ENCODE assay signal across 8 cellular contexts in the genomic region with DNA sequence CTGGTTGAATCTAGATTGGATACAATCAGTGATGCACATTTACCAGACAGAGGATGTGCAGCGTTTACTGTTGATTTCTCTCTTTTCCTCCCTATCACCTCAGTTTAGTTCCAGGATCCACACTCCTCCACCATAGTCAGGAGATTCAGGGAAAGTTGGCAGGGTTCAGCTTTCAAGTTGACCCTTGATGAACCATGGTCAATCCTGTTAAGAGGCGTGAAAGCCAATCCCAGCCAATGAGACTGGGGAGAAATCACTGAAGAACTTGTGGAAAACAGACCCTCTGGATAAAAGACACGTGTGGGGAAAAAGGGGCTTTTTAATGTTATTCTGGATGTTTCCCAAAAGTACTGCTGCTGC. TPM values are rescaled to one million over a fixed set of nuclear protein-coding genes. Genes with fewer than 3 reads are reported as not detected.
DNase-seq lines count a peak whose midpoint lies in the region; ATAC-seq, FAIRE-seq and TF ChIP-seq lines count a peak whose summit lies in the region.

No MANE protein-coding gene starts in this region.

- H3K9ac ChIP-seq in MM.1S (ENCODE audit: low read length) (peak overlapping the region; percentile 75), H1 (replicated peaks in 1 of 4; ENCODE audit: extremely low read depth in 1 of 4, low read depth in 3 of 4, low read length in 3 of 4) (peak overlapping the region; percentile 0 to 64 (median 54); a peak in 6 of 7 replicates)

- H3K79me2 ChIP-seq in MM.1S (ENCODE audit: low read length) (no peaks in the 10 kb centered on the region), H1 (ENCODE audit: control insufficient read depth in 1 of 2, insufficient read depth in 2 of 2, low read length in 2 of 2) (no peaks in the 10 kb centered on the region)

- no peak overlapping the region for H4K91ac ChIP-seq in H1 (replicated peaks; ENCODE audit: insufficient read length, low read length)

- H3K56ac ChIP-seq in H1 (replicated peaks; ENCODE audit: insufficient read length, low read depth, low read length): no peak overlapping the region

- H4K8ac ChIP-seq in H1 (ENCODE audit: extremely low read depth, insufficient read depth, low read length): no peak overlapping the region

- H3K23ac ChIP-seq in H1 (ENCODE audit: insufficient read length): no peak overlapping the region

- no peak for TF ChIP-seq EP300 in H1 (IDR thresholded peaks at IDR 0.05; ENCODE audit: borderline replicate concordance in 1 of 2, low read depth in 2 of 2, low read length in 2 of 2)

- no peaks in the 10 kb centered on the region for H3K9me2 ChIP-seq in MM.1S (replicated peaks; ENCODE audit: insufficient read depth, low read length)

- ATAC-seq in CD8-positive, alpha-beta T cell: peak; percentile 16
- ATAC-seq in HG03135 (IDR thresholded peaks at IDR 0.05; ENCODE audit: unreplicated experiment) (no peak), GM21576 (IDR thresholded peaks at IDR 0.05; ENCODE audit: unreplicated experiment) (no peak)

- intact Hi-C loops in CD8-positive, alpha-beta T cell (cut with DNase I, micrococcal nuclease): loop anchor here (1.0 to 10.0 kb wide), 16 partner anchors 207 to 1920 kb away; a partner anchor contains a TSS

- no peaks in the 10 kb centered on the region for H3K23me2 ChIP-seq in H1 (ENCODE audit: low read depth, low read length)

- peak overlapping the region; percentile 96 for H3K4me3 Mint-ChIP-seq in CD8-positive, alpha-beta T cell

- H3K4me3 ChIP-seq in CD8-positive, alpha-beta T cell (ENCODE audit: low read depth, low read length): peak overlapping the region; percentile 73
- peak overlapping the region; percentile 81 for H3K4me3 ChIP-seq in MM.1S (ENCODE audit: low read length)
- peak overlapping the region; percentile 49 to 77 (median 74) for H3K4me3 ChIP-seq in H1 (ENCODE audit: extremely low read depth in 1 of 4, insufficient read depth in 2 of 4, low read depth in 3 of 4, low read length in 4 of 4)
- peak overlapping the region; percentile 74 for H3K4me3 ChIP-seq in neuron (ENCODE audit: low read length)

- H3K36me3 ChIP-seq in CD8-positive, alpha-beta T cell (ENCODE audit: insufficient read depth, low read length): no peaks in the 10 kb centered on the region
- H3K36me3 ChIP-seq in MM.1S (replicated peaks; ENCODE audit: insufficient read depth, low read length) (no peaks in the 10 kb centered on the region), H1 (ENCODE audit: control insufficient read depth in 2 of 4, insufficient read depth in 4 of 4, low read length in 3 of 4) (peaks cover 0 to 2% (median 0%) of the 10 kb centered on the region in 4 experiments; a peak in 1 of 8 replicates), neuron (ENCODE audit: insufficient read depth, low read length) (no peaks in the 10 kb centered on the region)

- CTCF ChIA-PET in CD8-positive, alpha-beta T cell (lab: Charles Lee): interaction anchor here (1.3 to 1.6 kb wide), 3 partner anchors 158 to 162 kb away, joined by 4 read pairs; no protein-coding TSS in a partner anchor
- CTCF ChIA-PET in H1 (lab: Charles Lee; ENCODE audit: partially characterized antibody): interaction anchor here (0.9 to 1.0 kb wide), 3 partner anchors 162 to 279 kb away, joined by 3 to 4 read pairs (median 3); no protein-coding TSS in a partner anchor

- no peak overlapping the region for H2BK15ac ChIP-seq in H1 (ENCODE audit: low read length)

- no peaks in the 10 kb centered on the region for H3F3A ChIP-seq in MM.1S (ENCODE audit: insufficient read depth, low read length)

- no peak overlapping the region for H3K4ac ChIP-seq in H1 (replicated peaks; ENCODE audit: insufficient read length, low read depth, low read length)

- no peak for TF ChIP-seq RAD21 in H1 (IDR thresholded peaks at IDR 0.05 in 1 of 2, conservative IDR thresholded peaks at IDR 0.05 in 1 of 2; ENCODE audit: low read depth in 2 of 2, low read length in 2 of 2)

- H3K27ac Mint-ChIP-seq in CD8-positive, alpha-beta T cell: peak overlapping the region; percentile 100

- H3K27me3 Mint-ChIP-seq in CD8-positive, alpha-beta T cell (ENCODE audit: low read depth): peaks cover 19% of the 10 kb centered on the region

- peaks cover 4% of the 10 kb centered on the region for H3K9me3 Mint-ChIP-seq in CD8-positive, alpha-beta T cell

- no peak for DNase-seq in CD8-positive, alpha-beta T cell
- no peak for DNase-seq in MM.1S
- DNase-seq in H1 (ENCODE audit: low read depth in 1 of 2, low spot score in 2 of 2): no peak
- no peak for DNase-seq in dermis blood vessel endothelial cell
- no peak for DNase-seq in effector CD8-positive, alpha-beta T cell (lab: John Stamatoyannopoulos, UW)

- H2AFZ ChIP-seq in MM.1S (ENCODE audit: low read length) (peak overlapping the region; percentile 64), H1 (ENCODE audit: low read length) (peak overlapping the region; percentile 84), neuron (ENCODE audit: low read depth, low read length) (peak overlapping the region; percentile 80)

- no peak overlapping the region for H4K5ac ChIP-seq in H1 (ENCODE audit: insufficient read length, low read depth, low read length)

- no peak overlapping the region for H3K18ac ChIP-seq in H1 (ENCODE audit: extremely low read depth, low read length)

- no peaks in the 10 kb centered on the region for H4K20me1 ChIP-seq in MM.1S (ENCODE audit: insufficient read depth, low read length)
- H4K20me1 ChIP-seq in H1 (replicated peaks in 1 of 2; ENCODE audit: control insufficient read depth in 1 of 2, insufficient read depth in 2 of 2, low read length in 2 of 2): no peaks in the 10 kb centered on the region

- no peak overlapping the region for H2BK20ac ChIP-seq in H1 (ENCODE audit: low read length)

- POLR2A ChIA-PET in CD8-positive, alpha-beta T cell (lab: Charles Lee): interaction anchor here (0.8 to 2.3 kb wide), 14 partner anchors 8 to 656 kb away, joined by 3 to 9 read pairs (median 4); a partner anchor contains a TSS
- POLR2A ChIA-PET in H1 (lab: Charles Lee; ENCODE audit: partially characterized antibody): no interaction called here

- peaks cover 12% of the 10 kb centered on the region for H3K4me1 ChIP-seq in CD8-positive, alpha-beta T cell (ENCODE audit: insufficient read depth, low read length)
- H3K4me1 ChIP-seq in MM.1S (ENCODE audit: low read length): peaks cover 4% of the 10 kb centered on the region
- H3K4me1 ChIP-seq in H1 (replicated peaks in 1 of 4; ENCODE audit: control insufficient read depth in 3 of 4, insufficient read depth in 4 of 4, low read length in 3 of 4): no peaks in the 10 kb centered on the region
- H3K4me1 ChIP-seq in neuron (ENCODE audit: insufficient read depth, low read length): peaks cover 12% of the 10 kb centered on the region

- peak in 1 of 2 experiments; percentile 13; a peak in 1 of 3 replicates for TF ChIP-seq POLR2A in H1 (IDR thresholded peaks at IDR 0.05; ENCODE audit: control extremely low read depth in 1 of 2, low read depth in 2 of 2, low read length in 2 of 2)

- H2BK5ac ChIP-seq in H1 (ENCODE audit: low read depth, low read length): no peak overlapping the region

- no peaks in the 10 kb centered on the region for H3K79me1 ChIP-seq in H1 (ENCODE audit: low read depth, low read length)

- no peak overlapping the region for H2BK12ac ChIP-seq in H1 (ENCODE audit: low read depth, low read length)

- 83% methylated on average over 3 of the region's 3 CpGs; no CpG with 5 or more reads in 1 of the 2 experiments for WGBS in H1 (ENCODE audit: extremely low coverage in 1 of 2, insufficient coverage in 1 of 2, insufficient read length in 1 of 2, insufficient replicate concordance in 2 of 2, low coverage in 1 of 2, low lambda C conversion rate in 2 of 2, missing lambda C conversion rate in 1 of 2), 2 experiments

- H3K36me3 Mint-ChIP-seq in CD8-positive, alpha-beta T cell: peaks cover 6% of the 10 kb centered on the region

- no peak for TF ChIP-seq CTCF in CD8-positive, alpha-beta T cell (IDR thresholded peaks at IDR 0.05)
- TF ChIP-seq CTCF in MM.1S (IDR thresholded peaks at IDR 0.05; ENCODE audit: low read length) (no peak), H1 (IDR thresholded peaks at IDR 0.05; ENCODE audit: control extremely low read depth in 1 of 3, insufficient read depth in 1 of 3, low read depth in 1 of 3, low read length in 3 of 3) (no peak)

- H3K4me1 Mint-ChIP-seq in CD8-positive, alpha-beta T cell (ENCODE audit: low read depth): peaks cover 17% of the 10 kb centered on the region

- H3K4me2 ChIP-seq in MM.1S (ENCODE audit: low read depth, low read length): peak overlapping the region; percentile 68
- peak overlapping the region; percentile 58 to 81 for H3K4me2 ChIP-seq in H1 (ENCODE audit: insufficient read depth in 1 of 2, low read depth in 2 of 2, low read length in 2 of 2)

- no peak overlapping the region; the same call in 1 of the 2 replicates for H2AK5ac ChIP-seq in H1 (ENCODE audit: low read depth, low read length)

- FAIRE-seq in H1 (lab: Jason Lieb, UNC): no peak

- H3K14ac ChIP-seq in H1 (ENCODE audit: insufficient read length): no peak overlapping the region

- peak overlapping the region; percentile 94 for H3K27ac ChIP-seq in CD8-positive, alpha-beta T cell (ENCODE audit: low read depth, low read length)
- H3K27ac ChIP-seq in MM.1S (ENCODE audit: low read length): peak overlapping the region; percentile 58; the same call in 1 of the 2 replicates
- no peak overlapping the region for H3K27ac ChIP-seq in H1 (ENCODE audit: low read depth, low read length)

- no peaks in the 10 kb centered on the region for H3K27me3 ChIP-seq in CD8-positive, alpha-beta T cell (ENCODE audit: insufficient read depth, low read length)
- no peaks in the 10 kb centered on the region for H3K27me3 ChIP-seq in MM.1S (replicated peaks; ENCODE audit: insufficient read depth, low read length)
- peaks cover 0 to 14% (median 3%) of the 10 kb centered on the region in 4 experiments; a peak in 5 of 7 replicates for H3K27me3 ChIP-seq in H1 (replicated peaks in 1 of 4; ENCODE audit: control insufficient read depth in 3 of 4, extremely low read depth in 1 of 4, insufficient read depth in 3 of 4, low read length in 3 of 4)
- peaks cover 3% of the 10 kb centered on the region for H3K27me3 ChIP-seq in neuron (ENCODE audit: insufficient read depth, low read length)

- H2BK120ac ChIP-seq in H1 (replicated peaks; ENCODE audit: low read depth, low read length): no peak overlapping the region

- no peaks in the 10 kb centered on the region for H3K9me3 ChIP-seq in CD8-positive, alpha-beta T cell (ENCODE audit: low read length)
- no peaks in the 10 kb centered on the region for H3K9me3 ChIP-seq in MM.1S (replicated peaks; ENCODE audit: insufficient read depth, low read length)
- peaks cover 0 to 3% of the 10 kb centered on the region in 2 experiments; a peak in 1 of 4 replicates for H3K9me3 ChIP-seq in H1 (ENCODE audit: insufficient read depth in 2 of 2, low read depth in 1 of 2, low read length in 1 of 2)
- no peaks in the 10 kb centered on the region for H3K9me3 ChIP-seq in neuron (ENCODE audit: low read length)

RNA-seq across cellular contexts. Expression of a gene that starts 19.2 kb away (rescaled TPM):
- total RNA-seq in CD8-positive, alpha-beta T cell: not detected
- total RNA-seq in H1 (2021; fragmentation: NEBNext Ultra II Directional; extraction: Animal tissue kit (Norgen Biotek cat#: 25700)): not detected in 2 replicates
- not detected in 2 replicates for polyA plus RNA-seq in H1 (2011; rRNA removed)
- not detected for polyA plus RNA-seq in H1 (2011; cell fraction: cytosol; rRNA removed)
- polyA plus RNA-seq in H1 (2011; cell fraction: nucleus; rRNA removed): not detected
- polyA plus RNA-seq in H1 (2012, experiment 1 of 2): not detected in 4 replicates
- not detected for polyA plus RNA-seq in H1 (2012, experiment 2 of 2)
- polyA plus RNA-seq in H1 (2013, experiment 1 of 2): not detected
- polyA plus RNA-seq in H1 (2013, experiment 2 of 2): not detected
- polyA minus RNA-seq in H1 (2011; rRNA and poly(A)+ RNA removed): not detected in 2 replicates
- polyA minus RNA-seq in H1 (2011; cell fraction: cytosol; rRNA and poly(A)+ RNA removed): not detected
- not detected for polyA minus RNA-seq in H1 (2011; cell fraction: nucleus; rRNA and poly(A)+ RNA removed)
- not detected in 2 replicates for total RNA-seq in dermis blood vessel endothelial cell
